Comparison of ENCODE assay signal across 2 cellular contexts in genomic region chr16:89420204-89420603, GRCh38.
A peak's percentile ranks its signal among the peaks of the same experiment; 100 is the strongest.
TF ChIP-seq lines count a peak whose summit lies in the region.

No MANE protein-coding gene starts in this region.

TF ChIP-seq in GM12878, 131 proteins besides CTCF, POLR2A, EP300 and RAD21 (continues in another document):
- TF ChIP-seq MEF2B (IDR thresholded peaks at IDR 0.05; ENCODE audit: partially characterized antibody, poor library complexity, severe bottlenecking) (peak; percentile 28), CUX1 (IDR thresholded peaks at IDR 0.05; ENCODE audit: insufficient replicate concordance, low read depth, low read length) (peak; percentile 47), SMAD5 (IDR thresholded peaks at IDR 0.05; ENCODE audit: low read depth) (no peak), ZBTB11 (CRISPR knock-in tag; IDR thresholded peaks at IDR 0.05) (no peak), IRF4 (IDR thresholded peaks at IDR 0.05; ENCODE audit: low read depth, low read length) (no peak)
- TF ChIP-seq, protein P1, sequence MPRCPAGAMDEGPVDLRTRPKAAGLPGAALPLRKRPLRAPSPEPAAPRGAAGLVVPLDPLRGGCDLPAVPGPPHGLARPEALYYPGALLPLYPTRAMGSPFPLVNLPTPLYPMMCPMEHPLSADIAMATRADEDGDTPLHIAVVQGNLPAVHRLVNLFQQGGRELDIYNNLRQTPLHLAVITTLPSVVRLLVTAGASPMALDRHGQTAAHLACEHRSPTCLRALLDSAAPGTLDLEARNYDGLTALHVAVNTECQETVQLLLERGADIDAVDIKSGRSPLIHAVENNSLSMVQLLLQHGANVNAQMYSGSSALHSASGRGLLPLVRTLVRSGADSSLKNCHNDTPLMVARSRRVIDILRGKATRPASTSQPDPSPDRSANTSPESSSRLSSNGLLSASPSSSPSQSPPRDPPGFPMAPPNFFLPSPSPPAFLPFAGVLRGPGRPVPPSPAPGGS (IDR thresholded peaks at IDR 0.05; ENCODE audit: borderline replicate concordance, insufficient read depth, low read depth, low read length, poor library complexity, severe bottlenecking): peak; percentile 51
- TF ChIP-seq, protein P2, sequence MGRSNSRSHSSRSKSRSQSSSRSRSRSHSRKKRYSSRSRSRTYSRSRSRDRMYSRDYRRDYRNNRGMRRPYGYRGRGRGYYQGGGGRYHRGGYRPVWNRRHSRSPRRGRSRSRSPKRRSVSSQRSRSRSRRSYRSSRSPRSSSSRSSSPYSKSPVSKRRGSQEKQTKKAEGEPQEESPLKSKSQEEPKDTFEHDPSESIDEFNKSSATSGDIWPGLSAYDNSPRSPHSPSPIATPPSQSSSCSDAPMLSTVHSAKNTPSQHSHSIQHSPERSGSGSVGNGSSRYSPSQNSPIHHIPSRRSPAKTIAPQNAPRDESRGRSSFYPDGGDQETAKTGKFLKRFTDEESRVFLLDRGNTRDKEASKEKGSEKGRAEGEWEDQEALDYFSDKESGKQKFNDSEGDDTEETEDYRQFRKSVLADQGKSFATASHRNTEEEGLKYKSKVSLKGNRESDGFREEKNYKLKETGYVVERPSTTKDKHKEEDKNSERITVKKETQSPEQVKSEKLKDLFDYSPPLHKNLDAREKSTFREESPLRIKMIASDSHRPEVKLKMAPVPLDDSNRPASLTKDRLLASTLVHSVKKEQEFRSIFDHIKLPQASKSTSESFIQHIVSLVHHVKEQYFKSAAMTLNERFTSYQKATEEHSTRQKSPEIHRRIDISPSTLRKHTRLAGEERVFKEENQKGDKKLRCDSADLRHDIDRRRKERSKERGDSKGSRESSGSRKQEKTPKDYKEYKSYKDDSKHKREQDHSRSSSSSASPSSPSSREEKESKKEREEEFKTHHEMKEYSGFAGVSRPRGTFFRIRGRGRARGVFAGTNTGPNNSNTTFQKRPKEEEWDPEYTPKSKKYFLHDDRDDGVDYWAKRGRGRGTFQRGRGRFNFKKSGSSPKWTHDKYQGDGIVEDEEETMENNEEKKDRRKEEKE (IDR thresholded peaks at IDR 0.05): no peak

TF ChIP-seq in HepG2, 621 proteins besides CTCF, POLR2A, EP300 and RAD21:
- TF ChIP-seq ZNF841 (CRISPR knock-in tag; IDR thresholded peaks at IDR 0.05; ENCODE audit: borderline replicate concordance) (no peak), KLF11 (CRISPR knock-in tag; IDR thresholded peaks at IDR 0.05) (no peak), PHF8 (CRISPR knock-in tag; IDR thresholded peaks at IDR 0.05) (no peak), KMT2B (CRISPR knock-in tag; IDR thresholded peaks at IDR 0.05) (no peak), RBFOX2 (IDR thresholded peaks at IDR 0.05; ENCODE audit: low read depth, low read length) (no peak), ZNF335 (CRISPR knock-in tag; IDR thresholded peaks at IDR 0.05) (no peak), ZNF441 (CRISPR knock-in tag; IDR thresholded peaks at IDR 0.05; ENCODE audit: borderline replicate concordance) (no peak), GTF3A (CRISPR knock-in tag; conservative IDR thresholded peaks at IDR 0.05) (no peak)
- TF ChIP-seq, protein P2 (IDR thresholded peaks at IDR 0.05): no peak
- TF ChIP-seq, protein P3, sequence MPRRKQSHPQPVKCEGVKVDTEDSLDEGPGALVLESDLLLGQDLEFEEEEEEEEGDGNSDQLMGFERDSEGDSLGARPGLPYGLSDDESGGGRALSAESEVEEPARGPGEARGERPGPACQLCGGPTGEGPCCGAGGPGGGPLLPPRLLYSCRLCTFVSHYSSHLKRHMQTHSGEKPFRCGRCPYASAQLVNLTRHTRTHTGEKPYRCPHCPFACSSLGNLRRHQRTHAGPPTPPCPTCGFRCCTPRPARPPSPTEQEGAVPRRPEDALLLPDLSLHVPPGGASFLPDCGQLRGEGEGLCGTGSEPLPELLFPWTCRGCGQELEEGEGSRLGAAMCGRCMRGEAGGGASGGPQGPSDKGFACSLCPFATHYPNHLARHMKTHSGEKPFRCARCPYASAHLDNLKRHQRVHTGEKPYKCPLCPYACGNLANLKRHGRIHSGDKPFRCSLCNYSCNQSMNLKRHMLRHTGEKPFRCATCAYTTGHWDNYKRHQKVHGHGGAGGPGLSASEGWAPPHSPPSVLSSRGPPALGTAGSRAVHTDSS (CRISPR knock-in tag; conservative IDR thresholded peaks at IDR 0.05): no peak
